23 cellular contexts compared by ENCODE assay signal in the genomic region with DNA sequence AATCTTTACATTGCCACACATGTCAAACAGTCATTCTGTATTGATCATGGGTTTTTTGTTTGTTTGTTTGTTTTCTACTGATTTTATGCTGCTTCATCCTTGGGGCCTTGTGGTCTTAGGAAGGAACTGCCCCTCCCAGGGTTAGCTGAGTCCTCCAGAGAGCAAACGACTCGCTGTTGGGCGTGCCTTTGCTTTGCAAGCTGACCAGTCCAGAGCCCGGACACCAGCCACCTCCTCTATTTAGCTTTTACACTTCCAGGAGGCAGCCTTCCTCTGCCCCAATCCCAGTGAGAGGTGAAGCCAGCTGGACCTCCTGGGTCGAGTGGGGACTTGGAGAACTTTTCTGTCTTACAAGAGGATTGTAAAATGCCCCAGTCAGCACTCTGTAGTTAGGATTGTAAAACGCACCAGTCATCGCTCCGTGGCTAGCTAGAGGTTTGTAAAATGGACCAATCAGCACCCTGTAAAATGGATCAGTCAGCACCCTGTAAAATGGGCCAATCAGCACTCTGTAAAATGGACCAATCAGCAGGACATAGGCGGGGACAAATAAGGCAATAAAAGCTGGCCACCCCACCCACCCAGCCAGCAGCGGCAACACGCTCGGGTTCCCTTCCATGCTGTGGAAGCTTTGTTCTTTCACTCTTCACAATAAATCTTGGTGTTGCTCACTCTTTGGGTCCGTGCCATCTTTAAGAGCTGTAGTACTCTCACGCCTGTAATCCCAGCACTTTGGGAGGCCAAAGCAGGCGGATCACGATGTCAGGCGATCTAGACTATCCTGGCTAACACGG.
DNase-seq lines count a peak whose midpoint lies in the region; ATAC-seq, FAIRE-seq and TF ChIP-seq lines count a peak whose summit lies in the region.
"Had no signal": no experiment of that assay in that cellular context is flagged by ENCODE, and none has a peak within 500 bp of the region (broad histone marks: within the 10 kb centered on the region; RNA-seq: fewer than 3 reads in every experiment).

No MANE protein-coding gene starts in this region.

- H4K20me1 ChIP-seq in neural progenitor cell (ENCODE audit: low read depth): no peaks in the 10 kb centered on the region

- H3K79me2 ChIP-seq in neural progenitor cell (ENCODE audit: low read depth): no peaks in the 10 kb centered on the region

- peaks cover 9% of the 10 kb centered on the region for H3K9me3 Mint-ChIP-seq in neural progenitor cell
- no peaks in the 10 kb centered on the region for H3K9me3 Mint-ChIP-seq in effector memory CD8-positive, alpha-beta T cell
- H3K9me3 Mint-ChIP-seq in activated CD4-positive, alpha-beta T cell treated with anti-CD3 and anti-CD28 coated beads, Interleukin-2, amount 10 ng/mL, durations not matched to agents 24 days and 14 days: no peaks in the 10 kb centered on the region
- H3K9me3 Mint-ChIP-seq: CD8-positive, alpha-beta T cell had no signal

- 85% methylated on average over 18 of the region's 18 CpGs for WGBS in A549 (ENCODE audit: missing lambda C conversion rate)
- WGBS in testis, 2 donors: 53 to 62% methylated on average over 18 of the region's 18 CpGs

- H3K27me3 ChIP-seq in neural progenitor cell (peaks cover 48% of the 10 kb centered on the region), testis (no peaks in the 10 kb centered on the region)
- H3K27me3 ChIP-seq: SJCRH30 had no signal

- H3K36me3 ChIP-seq in neural progenitor cell (no peaks in the 10 kb centered on the region), testis (ENCODE audit: low read depth, missing control alignments) (no peaks in the 10 kb centered on the region)
- H3K36me3 ChIP-seq: SJCRH30 had no signal

- no peak overlapping the region for H2AFZ ChIP-seq in neural progenitor cell (replicated peaks)
- H2AFZ ChIP-seq: GM23248, PC-9 had no signal

- no peak overlapping the region for H3K4me2 ChIP-seq in A549
- H3K4me2 ChIP-seq in neural progenitor cell: no peak overlapping the region
- H3K4me2 ChIP-seq: PC-9 had no signal

- peaks cover 7% of the 10 kb centered on the region for H3K36me3 Mint-ChIP-seq in neural progenitor cell
- H3K36me3 Mint-ChIP-seq in effector memory CD8-positive, alpha-beta T cell (ENCODE audit: insufficient read depth): peaks cover 18% of the 10 kb centered on the region
- H3K36me3 Mint-ChIP-seq in activated CD4-positive, alpha-beta T cell treated with anti-CD3 and anti-CD28 coated beads, Interleukin-2, amount 10 ng/mL, durations not matched to agents 24 days and 14 days (ENCODE audit: low read depth): peaks cover 2% of the 10 kb centered on the region
- H3K36me3 Mint-ChIP-seq: CD8-positive, alpha-beta T cell had no signal

- CTCF ChIA-PET in A549 (lab: Yijun Ruan, JAX): no interaction called here

- TF ChIP-seq CTCF in A549 (IDR thresholded peaks at IDR 0.05): no peak
- TF ChIP-seq CTCF in neural progenitor cell (IDR thresholded peaks at IDR 0.05): no peak
- TF ChIP-seq CTCF in testis (IDR thresholded peaks at IDR 0.05): no peak

- no peaks in the 10 kb centered on the region for H3F3A ChIP-seq in neural progenitor cell (ENCODE audit: low read depth)

- H3K9ac ChIP-seq in neural progenitor cell: no peak overlapping the region
- H3K9ac ChIP-seq: GM23248 had no signal

- no peak for FAIRE-seq in A549 (lab: Jason Lieb, UNC)
- FAIRE-seq: G401.6 had no signal

- H3K4me3 ChIP-seq in A549 (no peak overlapping the region), neural progenitor cell (no peak overlapping the region), testis (peak overlapping the region in 1 of 2 donors; percentile 34)
- H3K4me3 ChIP-seq: GM23248, PC-9, SJCRH30 had no signal

- no peak for TF ChIP-seq EP300 in A549 (IDR thresholded peaks at IDR 0.05)

- H3K9me3 ChIP-seq in A549: no peaks in the 10 kb centered on the region; the same call in 2 of the 3 replicates
- H3K9me3 ChIP-seq in neural progenitor cell (ENCODE audit: low read depth): no peaks in the 10 kb centered on the region
- H3K9me3 ChIP-seq in testis: no peaks in the 10 kb centered on the region
- H3K9me3 ChIP-seq: Caco-2 had no signal

- POLR2A ChIA-PET in A549 (lab: Yijun Ruan, JAX): no interaction called here

- H3K27ac ChIP-seq in A549 (no peak overlapping the region), neural progenitor cell (no peak overlapping the region), testis (peak overlapping the region; percentile 5 to 13)
- H3K27ac ChIP-seq: GM23248, PC-9, SJCRH30 had no signal

- H3K27ac Mint-ChIP-seq in neural progenitor cell: peak overlapping the region; percentile 53
- no peak overlapping the region for H3K27ac Mint-ChIP-seq in effector memory CD8-positive, alpha-beta T cell
- H3K27ac Mint-ChIP-seq in activated CD4-positive, alpha-beta T cell treated with anti-CD3 and anti-CD28 coated beads, Interleukin-2, amount 10 ng/mL, durations not matched to agents 24 days and 14 days: no peak overlapping the region
- H3K27ac Mint-ChIP-seq: CD8-positive, alpha-beta T cell; H9 had no signal

- intact Hi-C loops in testis (cut with DNase I; ENCODE audit: low total_unique reads): no loop called here
- intact Hi-C loops in activated CD4-positive, alpha-beta T cell treated with anti-CD3 and anti-CD28 coated beads, Interleukin-2, amount 10 ng/mL, durations not matched to agents 24 days and 14 days (cut with micrococcal nuclease): no loop called here

- peaks cover 27% of the 10 kb centered on the region for H3K27me3 Mint-ChIP-seq in neural progenitor cell (ENCODE audit: insufficient read depth, low read depth)
- peaks cover 14 to 21% of the 10 kb centered on the region in 2 donors for H3K27me3 Mint-ChIP-seq in effector memory CD8-positive, alpha-beta T cell
- H3K27me3 Mint-ChIP-seq in activated CD4-positive, alpha-beta T cell treated with anti-CD3 and anti-CD28 coated beads, Interleukin-2, amount 10 ng/mL, durations not matched to agents 24 days and 14 days: peaks cover 19% of the 10 kb centered on the region

- no peak for ATAC-seq in A549
- ATAC-seq in effector memory CD8-positive, alpha-beta T cell (replicated peaks): no peak
- ATAC-seq: CD8-positive, alpha-beta T cell; Right ventricle myocardium inferior; SK-N-SH treated with all-trans-retinoic acid at 6 μM for 48 hours had no signal

- H3K4me1 Mint-ChIP-seq in neural progenitor cell: peaks cover 6% of the 10 kb centered on the region
- peaks cover 7 to 18% of the 10 kb centered on the region in 2 donors for H3K4me1 Mint-ChIP-seq in effector memory CD8-positive, alpha-beta T cell (ENCODE audit: low read depth in 2 of 2)
- H3K4me1 Mint-ChIP-seq in activated CD4-positive, alpha-beta T cell treated with anti-CD3 and anti-CD28 coated beads, Interleukin-2, amount 10 ng/mL, durations not matched to agents 24 days and 14 days: peaks cover 23% of the 10 kb centered on the region

- TF ChIP-seq RAD21 in A549 (conservative IDR thresholded peaks at IDR 0.05 in 1 of 2, IDR thresholded peaks at IDR 0.05 in 1 of 2): no peak

- H3K4me1 ChIP-seq in A549: peaks cover 16% of the 10 kb centered on the region
- no peaks in the 10 kb centered on the region for H3K4me1 ChIP-seq in neural progenitor cell
- peaks cover 15% of the 10 kb centered on the region for H3K4me1 ChIP-seq in testis
- H3K4me1 ChIP-seq: Caco-2 had no signal

- no peak for TF ChIP-seq POLR2A in A549 (IDR thresholded peaks at IDR 0.05; ENCODE audit: low read length)
- TF ChIP-seq POLR2A in testis (IDR thresholded peaks at IDR 0.05): no peak

- peak in 1 of 2 experiments; percentile 24 for DNase-seq in A549 (ENCODE audit: low read depth in 1 of 2, low spot score in 1 of 2)
- DNase-seq in NCI-H69 (lab: John Stamatoyannopoulos, UW): peak; percentile 12
- DNase-seq in neural progenitor cell (ENCODE audit: low spot score): no peak
- peak; percentile 62 for DNase-seq in testis
- no peak for DNase-seq in effector memory CD8-positive, alpha-beta T cell
- no peak for DNase-seq in activated CD4-positive, alpha-beta T cell treated with anti-CD3 and anti-CD28 coated beads, Interleukin-2, amount 10 ng/mL, durations not matched to agents 24 days and 14 days
- no peak for DNase-seq in activated T-cell treated with anti-CD3 and anti-CD28 coated beads, Interleukin-2, amount 50 U/mL, for 48 hours
- DNase-seq: C1 segment of cervical spinal cord; Caco-2; CD8-positive, alpha-beta T cell; GM23248; H9; NCI-H1105; NCI-H1436 treated with DMSO at 0.1 percent for 48 hours; NCI-H187 treated with DMSO at 0.1 percent for 48 hours; NCI-H2171 treated with DMSO at 0.1 percent for 48 hours; NCI-H345; NCI-H524; PC-9 had no signal

- H3K4me3 Mint-ChIP-seq in neural progenitor cell: no peak overlapping the region
- H3K4me3 Mint-ChIP-seq in effector memory CD8-positive, alpha-beta T cell: no peak overlapping the region
- H3K4me3 Mint-ChIP-seq in activated CD4-positive, alpha-beta T cell treated with anti-CD3 and anti-CD28 coated beads, Interleukin-2, amount 10 ng/mL, durations not matched to agents 24 days and 14 days: no peak overlapping the region
- H3K4me3 Mint-ChIP-seq: CD8-positive, alpha-beta T cell; H9 had no signal

TF ChIP-seq in A549, 52 proteins besides CTCF, POLR2A, EP300 and RAD21:
- TF ChIP-seq NR3C1 (IDR thresholded peaks at IDR 0.05) (no peak), EHMT2 (IDR thresholded peaks at IDR 0.05; ENCODE audit: low read depth) (no peak), MAFK (IDR thresholded peaks at IDR 0.05; ENCODE audit: partially characterized antibody) (peak; percentile 84)

Comparison
In these comparisons a context has a peak if more than half of its experiments do, and no peak if none do; other contexts are left out.
1. DNase-seq: peak in NCI-H69 (single experiment) and testis (single experiment); none in neural progenitor cell (single experiment), effector memory CD8-positive, alpha-beta T cell (0 of 3), activated CD4-positive, alpha-beta T cell treated with anti-CD3 and anti-CD28 coated beads, Interleukin-2, amount 10 ng/mL, durations not matched to agents 24 days and 14 days (single experiment) and activated T-cell treated with anti-CD3 and anti-CD28 coated beads, Interleukin-2, amount 50 U/mL, for 48 hours (0 of 2).
2. H3K27ac ChIP-seq: peak in testis (2 of 2); none in A549 (0 of 2) and neural progenitor cell (single experiment).